Comparison of ENCODE assay signal across 8 cellular contexts in genomic region chr11:68461284-68461861, GRCh38. TPM values are rescaled to one million over a fixed set of nuclear protein-coding genes. Genes with fewer than 3 reads are reported as not detected.
DNase-seq lines count a peak whose midpoint lies in the region; ATAC-seq and TF ChIP-seq lines count a peak whose summit lies in the region.

No MANE protein-coding gene starts in this region.

- no peaks in the 10 kb centered on the region for H3K9me3 Mint-ChIP-seq in activated CD4-positive, alpha-beta T cell treated with anti-CD3 and anti-CD28 coated beads, Interleukin-2, amount 10 ng/mL, durations not matched to agents 7 days and 5 days

- no peaks in the 10 kb centered on the region for H3K27me3 ChIP-seq in PC-3 (ENCODE audit: low read length)
- H3K27me3 ChIP-seq in dorsolateral prefrontal cortex: no peaks in the 10 kb centered on the region

- H3K4me3 ChIP-seq in PC-3 (ENCODE audit: low read length): peak overlapping the region; percentile 91
- peak overlapping the region; percentile 55 to 96 (median 86) for H3K4me3 ChIP-seq in dorsolateral prefrontal cortex

- H3K9me3 ChIP-seq in PC-3 (ENCODE audit: low read length): no peaks in the 10 kb centered on the region

- H2AFZ ChIP-seq in PC-3 (ENCODE audit: low read length): no peak overlapping the region

- ATAC-seq in PC-3: no peak

- POLR2A ChIA-PET in activated CD4-positive, alpha-beta T cell treated with anti-CD3 and anti-CD28 coated beads, Interleukin-2, amount 10 ng/mL, durations not matched to agents 7 days and 5 days (lab: Charles Lee): no interaction called here
- POLR2A ChIA-PET in PC-3 (lab: Charles Lee; ENCODE audit: unreplicated experiment): no interaction called here

- H3K27me3 Mint-ChIP-seq in activated CD4-positive, alpha-beta T cell treated with anti-CD3 and anti-CD28 coated beads, Interleukin-2, amount 10 ng/mL, durations not matched to agents 7 days and 5 days: no peaks in the 10 kb centered on the region

- no peak for DNase-seq in activated CD4-positive, alpha-beta T cell treated with anti-CD3 and anti-CD28 coated beads, Interleukin-2, amount 10 ng/mL, durations not matched to agents 7 days and 5 days
- DNase-seq in activated CD4-positive, alpha-beta T cell treated with anti-CD3 and anti-CD28 coated beads for 48 hours: no peak
- DNase-seq in PC-3 (peak; percentile 47), dorsolateral prefrontal cortex (peak in 1 of 10 donors; percentile 21), myocyte (ENCODE audit: low read depth) (peak; percentile 22), Ammon's horn (ENCODE audit: low spot score) (no peak), medulla oblongata (ENCODE audit: extremely low spot score) (no peak), inferior parietal cortex (ENCODE audit: extremely low spot score) (no peak)

- peak overlapping the region; percentile 88 for H3K4me2 ChIP-seq in PC-3 (ENCODE audit: low read length)

- CTCF ChIA-PET in activated CD4-positive, alpha-beta T cell treated with anti-CD3 and anti-CD28 coated beads, Interleukin-2, amount 10 ng/mL, durations not matched to agents 7 days and 5 days (lab: Charles Lee): no interaction called here
- CTCF ChIA-PET in PC-3 (lab: Charles Lee): no interaction called here

- H3K4me1 Mint-ChIP-seq in activated CD4-positive, alpha-beta T cell treated with anti-CD3 and anti-CD28 coated beads, Interleukin-2, amount 10 ng/mL, durations not matched to agents 7 days and 5 days: peaks cover 36% of the 10 kb centered on the region

- no TSS peak for BruUV-seq in PC-3 (replicated peaks; lab: Mats Ljungman, UMichigan)

- H3K79me2 ChIP-seq in PC-3 (ENCODE audit: low read length): peaks cover 57% of the 10 kb centered on the region

- no peaks in the 10 kb centered on the region for H3F3A ChIP-seq in PC-3 (ENCODE audit: low read length, unreplicated experiment)

- H3K27ac Mint-ChIP-seq in activated CD4-positive, alpha-beta T cell treated with anti-CD3 and anti-CD28 coated beads, Interleukin-2, amount 10 ng/mL, durations not matched to agents 7 days and 5 days: peak overlapping the region; percentile 91

- H3K4me3 Mint-ChIP-seq in activated CD4-positive, alpha-beta T cell treated with anti-CD3 and anti-CD28 coated beads, Interleukin-2, amount 10 ng/mL, durations not matched to agents 7 days and 5 days: peak overlapping the region; percentile 98

- H4K20me1 ChIP-seq in PC-3 (ENCODE audit: low read length): peaks cover 50% of the 10 kb centered on the region

- intact Hi-C loops in PC-3 (cut with micrococcal nuclease): loop anchor here (10.0 kb wide), 1 partner anchor 113 kb away; no protein-coding TSS in a partner anchor
- intact Hi-C loops in dorsolateral prefrontal cortex (cut with DNase I): loop anchor here (2.0 to 10.0 kb wide), 4 partner anchors 93 to 443 kb away; partner anchors contain the start of genes C11orf24 (in 1 of the 2), IGHMBP2 (in 1 of the 2) and MRPL21 (in 1 of the 2)

- H3K4me1 ChIP-seq in PC-3 (ENCODE audit: insufficient read depth, low read length): peaks cover 11% of the 10 kb centered on the region; the same call in 1 of the 2 replicates

- peaks cover 24% of the 10 kb centered on the region for H3K36me3 Mint-ChIP-seq in activated CD4-positive, alpha-beta T cell treated with anti-CD3 and anti-CD28 coated beads, Interleukin-2, amount 10 ng/mL, durations not matched to agents 7 days and 5 days (ENCODE audit: low read depth)

- peaks cover 9% of the 10 kb centered on the region; the same call in 1 of the 2 replicates for H3K36me3 ChIP-seq in PC-3 (ENCODE audit: low read depth, low read length)

- no peak for TF ChIP-seq CTCF in PC-3 (conservative IDR thresholded peaks at IDR 0.05; ENCODE audit: low read depth, low read length)
- no peak for TF ChIP-seq CTCF in dorsolateral prefrontal cortex (IDR thresholded peaks at IDR 0.05 in 54 of 56, conservative IDR thresholded peaks at IDR 0.05 in 2 of 56; ENCODE audit: low read depth in 1 of 56, partially characterized antibody in 56 of 56)

- H3K27ac ChIP-seq in PC-3 (ENCODE audit: low read length): no peak overlapping the region
- peak overlapping the region in 42 of 59 donors; percentile 18 to 99 (median 96) for H3K27ac ChIP-seq in dorsolateral prefrontal cortex

- H3K9me2 ChIP-seq in PC-3 (replicated peaks; ENCODE audit: low read length): no peaks in the 10 kb centered on the region

- peak overlapping the region; percentile 94 for H3K9ac ChIP-seq in PC-3 (ENCODE audit: low read length)

RNA-seq across cellular contexts. Expression of gene PPP6R3, which starts 0.8 kb away (rescaled TPM):
- total RNA-seq in activated CD4-positive, alpha-beta T cell treated with anti-CD3 and anti-CD28 coated beads, Interleukin-2, amount 10 ng/mL, durations not matched to agents 7 days and 5 days: 100 to 1,000 TPM; 114 to 124 TPM
- 147 and 171 TPM in 2 replicates for total RNA-seq in PC-3 (2014; rRNA removed)
- 100 to 1,000 TPM in 53 of 120 experiments, 10 to 100 TPM in 67; 76.3 to 131 (median 99.1) TPM for total RNA-seq in dorsolateral prefrontal cortex
- total RNA-seq in myocyte: 101 and 113 TPM in 2 replicates
- 27.2 TPM for polyA plus RNA-seq in myocyte (2012)

Comparison
In these comparisons a context has a peak if more than half of its experiments do, and no peak if none do; other contexts are left out.
1. DNase-seq: peak in PC-3 (single experiment) and myocyte (single experiment); none in activated CD4-positive, alpha-beta T cell treated with anti-CD3 and anti-CD28 coated beads, Interleukin-2, amount 10 ng/mL, durations not matched to agents 7 days and 5 days (single experiment), activated CD4-positive, alpha-beta T cell treated with anti-CD3 and anti-CD28 coated beads for 48 hours (single experiment), Ammon's horn (single experiment), medulla oblongata (single experiment) and inferior parietal cortex (single experiment).